ENCODE assay signal across 1 cellular context in genomic region chr12:51980051-51980808, GRCh38.
TF ChIP-seq lines count a peak whose summit lies in the region.

No MANE protein-coding gene starts in this region.

TF ChIP-seq in K562, 482 proteins besides CTCF, POLR2A, EP300 and RAD21 (continued from another document):
- TF ChIP-seq POLR2AphosphoS5 (IDR thresholded peaks at IDR 0.05; ENCODE audit: control insufficient read depth, insufficient read depth, low read depth, low read length) (no peak), TSC22D4 (tag; IDR thresholded peaks at IDR 0.05) (no peak), ZNF212 (CRISPR knock-in tag; IDR thresholded peaks at IDR 0.05) (no peak), HDAC2 (IDR thresholded peaks at IDR 0.05) (no peak), MYC (IDR thresholded peaks at IDR 0.05; ENCODE audit: low read depth, low read length) (0 out of 2 replicates have a peak, but pooled peaks have one; percentile 21), MYC (CRISPR knock-in tag; IDR thresholded peaks at IDR 0.05; ENCODE audit: borderline replicate concordance, low read depth) (no peak), IFI16 (CRISPR knock-in tag; IDR thresholded peaks at IDR 0.05) (no peak), TOE1 (IDR thresholded peaks at IDR 0.05; ENCODE audit: borderline replicate concordance) (no peak), TOE1 (CRISPR knock-in tag; IDR thresholded peaks at IDR 0.05; ENCODE audit: borderline replicate concordance, low read depth) (no peak), HOXB6 (CRISPR knock-in tag; IDR thresholded peaks at IDR 0.05; ENCODE audit: borderline replicate concordance) (no peak), ZNF41 (CRISPR knock-in tag; conservative IDR thresholded peaks at IDR 0.05) (no peak), EZH2 (IDR thresholded peaks at IDR 0.05; ENCODE audit: borderline replicate concordance, low read depth, low read length) (no peak), ZMIZ1 (IDR thresholded peaks at IDR 0.05; ENCODE audit: low read depth in 2 of 2, low read length in 2 of 2) (no peak), MAFG (tag; conservative IDR thresholded peaks at IDR 0.05) (no peak), SPI1 (IDR thresholded peaks at IDR 0.05; ENCODE audit: borderline replicate concordance, low read depth, low read length) (no peak), SLC30A9 (CRISPR knock-in tag; IDR thresholded peaks at IDR 0.05) (no peak), ELF2 (CRISPR knock-in tag; IDR thresholded peaks at IDR 0.05) (no peak), USF1 (CRISPR knock-in tag; IDR thresholded peaks at IDR 0.05) (no peak)
